ENCODE assay signal across 25 cellular contexts in the genomic region with DNA sequence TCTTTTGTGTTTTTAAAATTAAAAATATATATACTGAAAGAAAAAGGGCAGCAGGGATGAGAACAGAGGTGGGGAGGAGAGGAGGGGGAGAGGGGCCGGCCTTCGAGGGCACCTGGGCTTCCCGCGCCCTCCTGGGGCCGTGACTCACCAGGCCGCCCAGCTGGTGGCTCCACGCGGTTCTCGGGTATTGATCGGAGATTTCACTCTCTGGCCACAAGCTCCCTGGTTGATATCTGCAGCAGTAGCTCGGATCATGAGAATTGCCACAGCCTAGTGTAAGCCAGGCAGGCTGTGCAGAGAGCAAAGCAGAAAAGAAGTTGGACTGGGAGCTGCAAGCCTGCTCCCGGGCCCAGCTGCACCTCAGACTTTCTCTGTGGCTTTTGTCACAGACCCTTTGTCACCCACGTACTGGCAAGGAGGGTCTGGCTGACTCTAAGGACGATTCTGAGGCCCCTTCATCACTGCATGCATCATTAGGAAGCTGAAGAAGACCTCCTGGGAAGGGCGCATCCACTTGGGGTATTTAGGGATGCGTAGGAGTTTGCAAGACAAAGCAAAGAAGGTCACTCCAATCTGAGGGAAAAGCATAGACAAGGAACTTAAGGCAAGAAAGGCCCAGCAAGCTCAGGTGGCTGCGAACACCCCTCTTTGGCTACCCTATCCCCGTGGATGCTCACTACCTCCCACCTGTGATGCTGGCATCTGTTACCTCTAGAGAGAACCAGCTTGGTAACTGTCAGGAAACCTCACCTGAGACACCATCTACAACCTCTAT.
"Had no signal": no experiment of that assay in that cellular context is flagged by ENCODE, and none has a peak within 500 bp of the region (broad histone marks: within the 10 kb centered on the region; RNA-seq: fewer than 3 reads in every experiment).

No MANE protein-coding gene starts in this region.

- ATAC-seq: activated CD8-positive, alpha-beta T cell treated with anti-CD3 and anti-CD28 coated beads, Interleukin-2, amount 10 ng/mL, durations not matched to agents 7 days and 5 days; heart right ventricle; left lobe of liver; right cardiac atrium; stimulated activated naive CD8-positive, alpha-beta T cell treated with anti-CD3 and anti-CD28 coated beads, Interleukin-15, amount 100 ng/mL, for 72 hours had no signal

- H3K36me3 ChIP-seq: ascending aorta, esophagus squamous epithelium, heart right ventricle, prostate gland, suprapubic skin, transverse colon, vagina, WERI-Rb-1 had no signal

- H3K9me3 Mint-ChIP-seq: activated T-cell treated with anti-CD3 and anti-CD28 coated beads, Interleukin-2, amount 50 U/mL, for 24 hours; activated T-helper 2 cell treated with anti-CD3 and anti-CD28 coated beads, Interferon-gamma antibody, Interleukin-2, Interleukin-4, amounts not matched to agents 10 μg/mL and 5 μg/mL and 100 μg/mL, durations not matched to agents 14 hours and 24 hours and 36 hours; dendritic cell treated with granulocyte-macrophage colony-stimulating factor and Interleukin-4, amounts not matched to agents 40 ng/mL and 50 ng/mL, for 4 days; stimulated activated naive CD8-positive, alpha-beta T cell treated with anti-CD3 and anti-CD28 coated beads, Interleukin-15, amount 100 ng/mL, for 72 hours had no signal

- H3K4me1 Mint-ChIP-seq: nephron; stimulated activated naive CD8-positive, alpha-beta T cell treated with anti-CD3 and anti-CD28 coated beads, Interleukin-15, amount 100 ng/mL, for 72 hours had no signal

- DNase-seq: activated CD4-positive, alpha-beta T cell treated with anti-CD3 and anti-CD28 coated beads for 4 hours; activated CD8-positive, alpha-beta T cell treated with anti-CD3 and anti-CD28 coated beads, Interleukin-2, amount 10 ng/mL, durations not matched to agents 7 days and 5 days; activated naive CD4-positive, alpha-beta T cell treated with anti-CD3 and anti-CD28 coated beads, Interleukin-2, amount 50 U/mL, for 16 hours; activated T-cell treated with anti-CD3 and anti-CD28 coated beads, Interleukin-2, amount 50 U/mL, for 24 hours; effector CD8-positive, alpha-beta T cell; esophagus squamous epithelium; heart right ventricle; mammary epithelial cell; midbrain; occipital lobe; right cardiac atrium; stimulated activated CD4-positive, alpha-beta T cell treated with anti-CD3 and anti-CD28 coated beads, Interleukin-4, amount 100 ng/mL, for 1 hour; stimulated activated naive CD8-positive, alpha-beta T cell treated with anti-CD3 and anti-CD28 coated beads, Interleukin-15, amount 100 ng/mL, for 72 hours; SW 1271; transverse colon; WERI-Rb-1 had no signal

- H3K27me3 ChIP-seq: ascending aorta, vagina had no signal

- H3K4me3 Mint-ChIP-seq: activated CD8-positive, alpha-beta T cell treated with anti-CD3 and anti-CD28 coated beads, Interleukin-2, amount 10 ng/mL, durations not matched to agents 7 days and 5 days; activated T-cell treated with anti-CD3 and anti-CD28 coated beads, Interleukin-2, amount 50 U/mL, for 24 hours; dendritic cell treated with granulocyte-macrophage colony-stimulating factor and Interleukin-4, amounts not matched to agents 40 ng/mL and 50 ng/mL, for 4 days; nephron; stimulated activated naive CD8-positive, alpha-beta T cell treated with anti-CD3 and anti-CD28 coated beads, Interleukin-15, amount 100 ng/mL, for 72 hours had no signal

- H3K4me3 ChIP-seq: ascending aorta, esophagus squamous epithelium, heart right ventricle, prostate gland, skin epidermis, suprapubic skin, transverse colon, vagina had no signal

- H3K27ac ChIP-seq: ascending aorta, esophagus squamous epithelium, heart right ventricle, prostate gland, skin epidermis, suprapubic skin, transverse colon, vagina, WERI-Rb-1 had no signal

- H3K4me1 ChIP-seq: ascending aorta, esophagus squamous epithelium, heart right ventricle, prostate gland, suprapubic skin, transverse colon, vagina had no signal

- H3K9me3 ChIP-seq: ascending aorta, esophagus squamous epithelium, prostate gland, suprapubic skin, transverse colon, vagina had no signal

- H3K27ac Mint-ChIP-seq: activated CD8-positive, alpha-beta T cell treated with anti-CD3 and anti-CD28 coated beads, Interleukin-2, amount 10 ng/mL, durations not matched to agents 7 days and 5 days; activated T-cell treated with anti-CD3 and anti-CD28 coated beads, Interleukin-2, amount 50 U/mL, for 24 hours; activated T-helper 2 cell treated with anti-CD3 and anti-CD28 coated beads, Interferon-gamma antibody, Interleukin-2, Interleukin-4, amounts not matched to agents 10 μg/mL and 5 μg/mL and 100 μg/mL, durations not matched to agents 14 hours and 24 hours and 36 hours; dendritic cell treated with granulocyte-macrophage colony-stimulating factor and Interleukin-4, amounts not matched to agents 40 ng/mL and 50 ng/mL, for 4 days; nephron; stimulated activated naive CD8-positive, alpha-beta T cell treated with anti-CD3 and anti-CD28 coated beads, Interleukin-15, amount 100 ng/mL, for 72 hours had no signal
